Comparison of ENCODE assay signal across 20 cellular contexts in genomic region chr6:28868873-28869272, GRCh38.
"Had no signal": no experiment of that assay in that cellular context is flagged by ENCODE, and none has a peak within 500 bp of the region (broad histone marks: within the 10 kb centered on the region; RNA-seq: fewer than 3 reads in every experiment).

No MANE protein-coding gene starts in this region.

- H3K27me3 Mint-ChIP-seq: activated CD4-positive, alpha-beta memory T cell treated with anti-CD3 and anti-CD28 coated beads for 36 hours had no signal

- ATAC-seq: activated naive CD4-positive, alpha-beta T cell treated with anti-CD3 and anti-CD28 coated beads, Interleukin-2, amount 50 U/mL, for 72 hours; gastroesophageal sphincter; right cardiac atrium had no signal

- DNase-seq: activated CD4-positive, alpha-beta memory T cell treated with anti-CD3 and anti-CD28 coated beads for 36 hours; activated CD4-positive, alpha-beta T cell treated with anti-CD3 and anti-CD28 coated beads for 4 hours; activated CD8-positive, alpha-beta memory T cell treated with anti-CD3 and anti-CD28 coated beads, Interleukin-2, amount 50 U/mL, for 4 hours; activated naive CD4-positive, alpha-beta T cell; activated T-cell treated with anti-CD3 and anti-CD28 coated beads, Interleukin-2, amount 50 U/mL, for 1 hour; central memory CD4-positive, alpha-beta T cell; islet precursor cell; left ventricle myocardium inferior; posterior cingulate gyrus; right cardiac atrium; spleen; stimulated activated naive CD4-positive, alpha-beta T cell; testis; transverse colon had no signal

- H3K27ac Mint-ChIP-seq: activated CD4-positive, alpha-beta memory T cell treated with anti-CD3 and anti-CD28 coated beads for 36 hours; activated naive CD4-positive, alpha-beta T cell treated with anti-CD3 and anti-CD28 coated beads, Interleukin-2, amount 50 U/mL, for 72 hours; activated T-helper 2 cell treated with anti-CD3 and anti-CD28 coated beads, Interferon-gamma antibody, Interleukin-2, Interleukin-4, amounts not matched to agents 10 μg/mL and 5 μg/mL and 100 μg/mL, durations not matched to agents 14 hours and 24 hours and 36 hours had no signal

- H3K4me2 ChIP-seq: hepatocyte had no signal

- H3K27ac ChIP-seq: breast epithelium, gastroesophageal sphincter, hepatocyte, left ventricle myocardium inferior, spleen, testis, transverse colon, VCaP had no signal

- H3K27me3 ChIP-seq: breast epithelium, gastroesophageal sphincter, hepatocyte, spleen, testis, transverse colon had no signal

- H3K36me3 ChIP-seq: breast epithelium, gastroesophageal sphincter, left ventricle myocardium inferior, spleen, transverse colon had no signal

- H2AFZ ChIP-seq: hepatocyte had no signal

- H3K4me3 ChIP-seq: breast epithelium, gastroesophageal sphincter, hepatocyte, left ventricle myocardium inferior, spleen, testis, transverse colon had no signal

- H3K4me1 ChIP-seq: breast epithelium had no signal

- H3K79me2 ChIP-seq: hepatocyte had no signal

- H3K4me3 Mint-ChIP-seq: activated CD4-positive, alpha-beta memory T cell treated with anti-CD3 and anti-CD28 coated beads for 36 hours had no signal

- H3K9me3 ChIP-seq: breast epithelium, gastroesophageal sphincter, testis, transverse colon had no signal
